In genomic region chr10:7303067-7303629, GRCh38 we compare ENCODE assay signal across 14 cellular contexts.
"Had no signal": no experiment of that assay in that cellular context is flagged by ENCODE, and none has a peak within 500 bp of the region (broad histone marks: within the 10 kb centered on the region; RNA-seq: fewer than 3 reads in every experiment).

No MANE protein-coding gene starts in this region.

- H3K27ac ChIP-seq: prostate gland, suprapubic skin, upper lobe of left lung had no signal

- H3K27ac Mint-ChIP-seq: activated CD4-positive, alpha-beta T cell treated with anti-CD3 and anti-CD28 coated beads, Interleukin-2, amount 10 ng/mL, durations not matched to agents 24 days and 14 days had no signal

- H3K9me3 ChIP-seq: prostate gland, suprapubic skin, upper lobe of left lung had no signal

- H3K4me3 ChIP-seq: prostate gland, suprapubic skin, upper lobe of left lung had no signal

- DNase-seq: activated CD4-positive, alpha-beta T cell treated with anti-CD3 and anti-CD28 coated beads, Interleukin-2, amount 10 ng/mL, durations not matched to agents 24 days and 14 days; activated CD4-positive, CD25-positive, alpha-beta regulatory T cell; activated CD8-positive, alpha-beta memory T cell treated with anti-CD3 and anti-CD28 coated beads, Interleukin-2, amount 50 U/mL, for 48 hours; erythroblast; left ventricle myocardium superior; mesendoderm; right cardiac atrium; small intestine; stimulated activated CD4-positive, alpha-beta T cell treated with anti-CD3 and anti-CD28 coated beads, Interleukin-4, amount 100 ng/mL, for 24 hours; stimulated activated naive CD4-positive, alpha-beta T cell treated with Interleukin-2 at 50 U/mL for 16 hours; upper lobe of left lung had no signal

- H3K9me3 Mint-ChIP-seq: neural crest cell had no signal

- H3K36me3 ChIP-seq: prostate gland, suprapubic skin, upper lobe of left lung had no signal

- ATAC-seq: left ventricle myocardium superior, right cardiac atrium had no signal

- H3K4me1 ChIP-seq: prostate gland had no signal

- H3K27me3 ChIP-seq: suprapubic skin, upper lobe of left lung had no signal

- H3K27me3 Mint-ChIP-seq: activated CD4-positive, alpha-beta T cell treated with anti-CD3 and anti-CD28 coated beads, Interleukin-2, amount 10 ng/mL, durations not matched to agents 24 days and 14 days had no signal

- H3K4me3 Mint-ChIP-seq: activated CD4-positive, alpha-beta T cell treated with anti-CD3 and anti-CD28 coated beads, Interleukin-2, amount 10 ng/mL, durations not matched to agents 24 days and 14 days; neural crest cell had no signal
